ENCODE assay signal across 27 cellular contexts in the genomic region with DNA sequence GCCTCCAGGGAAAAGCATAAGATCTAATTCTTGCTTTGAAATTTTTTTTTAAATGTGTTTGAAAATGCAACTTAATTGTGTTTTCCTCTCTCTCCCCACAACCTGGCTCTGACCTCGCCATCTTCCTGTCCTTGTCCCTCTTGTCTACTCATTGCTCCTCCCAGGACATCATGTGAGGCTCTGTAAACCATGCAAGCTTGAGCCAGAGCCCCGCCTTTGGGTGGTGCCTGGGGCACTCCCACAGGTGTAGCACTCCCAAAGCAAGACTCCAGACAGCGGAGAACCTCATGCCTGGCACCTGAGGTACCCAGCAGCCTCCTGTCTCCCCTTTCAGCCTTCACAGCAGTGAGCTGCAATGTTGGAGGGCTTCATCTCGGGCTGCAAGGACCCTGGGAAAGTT. TPM values are rescaled to one million over a fixed set of nuclear protein-coding genes. Genes with fewer than 3 reads are reported as not detected.
DNase-seq lines count a peak whose midpoint lies in the region; ATAC-seq and TF ChIP-seq lines count a peak whose summit lies in the region.
"Had no signal": no experiment of that assay in that cellular context is flagged by ENCODE, and none has a peak within 500 bp of the region (broad histone marks: within the 10 kb centered on the region; RNA-seq: fewer than 3 reads in every experiment).

No MANE protein-coding gene starts in this region.

- peaks cover 7% of the 10 kb centered on the region for H3K4me1 Mint-ChIP-seq in activated CD4-positive, alpha-beta T cell treated with anti-CD3 and anti-CD28 coated beads, Interleukin-2, amount 10 ng/mL, durations not matched to agents 7 days and 5 days
- H3K4me1 Mint-ChIP-seq in activated T-helper 17 cell treated with anti-CD3 and anti-CD28 coated beads, Interleukin-2, amount 50 U/mL, for 72 hours, result no peaks in the 10 kb centered on the region
- H3K4me1 Mint-ChIP-seq in stimulated activated effector memory CD8-positive, alpha-beta T cell treated with anti-CD3 and anti-CD28 coated beads, Interleukin-12 subunit alpha, Interleukin-12 subunit beta, amount 100 ng/mL, for 72 hours, result peaks cover 9% of the 10 kb centered on the region
- H3K4me1 Mint-ChIP-seq in chondrocyte (ENCODE audit: low read depth), result no peaks in the 10 kb centered on the region
- H3K4me1 Mint-ChIP-seq: GM23338 had no signal

- no peaks in the 10 kb centered on the region for H3K9me3 ChIP-seq in HEK293 (ENCODE audit: control insufficient read depth, insufficient read depth, low read depth, low read length)
- H3K9me3 ChIP-seq: lower lobe of right lung, MG63, right atrium auricular region, vagina had no signal

- no peak for DNase-seq in activated CD4-positive, alpha-beta T cell treated with anti-CD3 and anti-CD28 coated beads, Interleukin-2, amount 10 ng/mL, durations not matched to agents 7 days and 5 days
- DNase-seq in activated CD4-positive, alpha-beta T cell treated with anti-CD3 and anti-CD28 coated beads, Interleukin-2, amount 50 U/mL, for 1 hour, result no peak
- no peak for DNase-seq in stimulated activated effector memory CD8-positive, alpha-beta T cell treated with anti-CD3 and anti-CD28 coated beads, Interleukin-12 subunit alpha, Interleukin-12 subunit beta, amount 100 ng/mL, for 72 hours (ENCODE audit: low spot score in 2 of 2)
- DNase-seq in chondrocyte (ENCODE audit: low spot score), result no peak
- DNase-seq in glomerular visceral epithelial cell (ENCODE audit: extremely low spot score), result no peak
- DNase-seq: activated CD4-positive, alpha-beta T cell treated with anti-CD3 and anti-CD28 coated beads for 4 hours; activated CD8-positive, alpha-beta memory T cell treated with anti-CD3 and anti-CD28 coated beads, Interleukin-2, amount 50 U/mL, for 4 hours; activated naive CD4-positive, alpha-beta T cell; DMS79 treated with DMSO at 0.1 percent for 48 hours; lower lobe of right lung; MG63; NCI-H1694 treated with DMSO at 0.1 percent for 48 hours; NCI-H510A; stimulated activated CD4-positive, alpha-beta T cell treated with anti-CD3 and anti-CD28 coated beads, Interleukin-12 subunit alpha, Interleukin-12 subunit beta, amount 100 ng/mL, for 4 hours; stimulated activated CD8-positive, alpha-beta memory T cell treated with anti-CD3 and anti-CD28 coated beads, Interleukin-4, amount 100 ng/mL, for 48 hours; SW 1271 had no signal

- TF ChIP-seq CTCF in HEK293 (tag by site-specific recombination; IDR thresholded peaks at IDR 0.05) (no peak), chondrocyte (IDR thresholded peaks at IDR 0.05) (no peak)

- H3K9me3 Mint-ChIP-seq in activated CD4-positive, alpha-beta T cell treated with anti-CD3 and anti-CD28 coated beads, Interleukin-2, amount 10 ng/mL, durations not matched to agents 7 days and 5 days, result no peaks in the 10 kb centered on the region
- H3K9me3 Mint-ChIP-seq in activated T-helper 17 cell treated with anti-CD3 and anti-CD28 coated beads, Interleukin-2, amount 50 U/mL, for 72 hours, result no peaks in the 10 kb centered on the region
- H3K9me3 Mint-ChIP-seq in stimulated activated effector memory CD8-positive, alpha-beta T cell treated with anti-CD3 and anti-CD28 coated beads, Interleukin-12 subunit alpha, Interleukin-12 subunit beta, amount 100 ng/mL, for 72 hours, result no peaks in the 10 kb centered on the region
- no peaks in the 10 kb centered on the region for H3K9me3 Mint-ChIP-seq in chondrocyte (ENCODE audit: low read depth)

- CTCF ChIA-PET in activated CD4-positive, alpha-beta T cell treated with anti-CD3 and anti-CD28 coated beads, Interleukin-2, amount 10 ng/mL, durations not matched to agents 7 days and 5 days (lab: Charles Lee), result no interaction called here
- CTCF ChIA-PET in HEK293 (lab: Yijun Ruan, JAX), result no interaction called here

- ATAC-seq in activated T-helper 17 cell treated with anti-CD3 and anti-CD28 coated beads, Interleukin-2, amount 50 U/mL, for 72 hours (replicated peaks), result no peak
- ATAC-seq in stimulated activated effector memory CD8-positive, alpha-beta T cell treated with anti-CD3 and anti-CD28 coated beads, Interleukin-12 subunit alpha, Interleukin-12 subunit beta, amount 100 ng/mL, for 72 hours, result no peak
- ATAC-seq in GM18909 (IDR thresholded peaks at IDR 0.05; ENCODE audit: poor library complexity, unreplicated experiment), result no peak
- ATAC-seq: GM23338, lower lobe of right lung had no signal

- no peak overlapping the region for H3K4me3 ChIP-seq in HEK293 (ENCODE audit: low read depth, low read length)
- H3K4me3 ChIP-seq: coronary artery, GM23338, hepatocyte, lower lobe of right lung, MG63, right atrium auricular region, vagina had no signal

- no peaks in the 10 kb centered on the region for H3K27me3 Mint-ChIP-seq in activated CD4-positive, alpha-beta T cell treated with anti-CD3 and anti-CD28 coated beads, Interleukin-2, amount 10 ng/mL, durations not matched to agents 7 days and 5 days
- no peaks in the 10 kb centered on the region for H3K27me3 Mint-ChIP-seq in activated T-helper 17 cell treated with anti-CD3 and anti-CD28 coated beads, Interleukin-2, amount 50 U/mL, for 72 hours
- peaks cover 11% of the 10 kb centered on the region for H3K27me3 Mint-ChIP-seq in chondrocyte (ENCODE audit: low read depth)

- peak overlapping the region; percentile 43 for H3K27ac Mint-ChIP-seq in activated CD4-positive, alpha-beta T cell treated with anti-CD3 and anti-CD28 coated beads, Interleukin-2, amount 10 ng/mL, durations not matched to agents 7 days and 5 days
- H3K27ac Mint-ChIP-seq in activated T-helper 17 cell treated with anti-CD3 and anti-CD28 coated beads, Interleukin-2, amount 50 U/mL, for 72 hours, result peak overlapping the region; percentile 19
- H3K27ac Mint-ChIP-seq in stimulated activated effector memory CD8-positive, alpha-beta T cell treated with anti-CD3 and anti-CD28 coated beads, Interleukin-12 subunit alpha, Interleukin-12 subunit beta, amount 100 ng/mL, for 72 hours, result peak overlapping the region; percentile 27
- no peak overlapping the region for H3K27ac Mint-ChIP-seq in chondrocyte (ENCODE audit: unreplicated experiment)
- H3K27ac Mint-ChIP-seq: GM23338 had no signal

- no peaks in the 10 kb centered on the region for H3K36me3 ChIP-seq in HEK293 (ENCODE audit: control insufficient read depth in 2 of 2, insufficient read depth in 1 of 2, low read length in 2 of 2)
- H3K36me3 ChIP-seq: lower lobe of right lung, MG63, right atrium auricular region, vagina had no signal

- no peaks in the 10 kb centered on the region for H3K4me1 ChIP-seq in HEK293 (ENCODE audit: control insufficient read depth, insufficient read depth, low read length)
- H3K4me1 ChIP-seq: lower lobe of right lung, right atrium auricular region, vagina had no signal

- H3K27ac ChIP-seq in HEK293 (ENCODE audit: extremely low read depth, low read depth, low read length), result no peak overlapping the region
- H3K27ac ChIP-seq: coronary artery, hepatocyte, lower lobe of right lung, right atrium auricular region, vagina had no signal

- no peaks in the 10 kb centered on the region for H3K36me3 Mint-ChIP-seq in activated CD4-positive, alpha-beta T cell treated with anti-CD3 and anti-CD28 coated beads, Interleukin-2, amount 10 ng/mL, durations not matched to agents 7 days and 5 days (ENCODE audit: low read depth)
- no peaks in the 10 kb centered on the region for H3K36me3 Mint-ChIP-seq in activated T-helper 17 cell treated with anti-CD3 and anti-CD28 coated beads, Interleukin-2, amount 50 U/mL, for 72 hours (ENCODE audit: low read depth)
- no peaks in the 10 kb centered on the region for H3K36me3 Mint-ChIP-seq in stimulated activated effector memory CD8-positive, alpha-beta T cell treated with anti-CD3 and anti-CD28 coated beads, Interleukin-12 subunit alpha, Interleukin-12 subunit beta, amount 100 ng/mL, for 72 hours
- H3K36me3 Mint-ChIP-seq in chondrocyte (ENCODE audit: low read depth), result no peaks in the 10 kb centered on the region

- POLR2A ChIA-PET in activated CD4-positive, alpha-beta T cell treated with anti-CD3 and anti-CD28 coated beads, Interleukin-2, amount 10 ng/mL, durations not matched to agents 7 days and 5 days (lab: Charles Lee), result no interaction called here
- POLR2A ChIA-PET in HEK293 (lab: Yijun Ruan, JAX), result no interaction called here

- H3K4me3 Mint-ChIP-seq in activated CD4-positive, alpha-beta T cell treated with anti-CD3 and anti-CD28 coated beads, Interleukin-2, amount 10 ng/mL, durations not matched to agents 7 days and 5 days, result no peak overlapping the region
- no peak overlapping the region for H3K4me3 Mint-ChIP-seq in activated T-helper 17 cell treated with anti-CD3 and anti-CD28 coated beads, Interleukin-2, amount 50 U/mL, for 72 hours
- H3K4me3 Mint-ChIP-seq in stimulated activated effector memory CD8-positive, alpha-beta T cell treated with anti-CD3 and anti-CD28 coated beads, Interleukin-12 subunit alpha, Interleukin-12 subunit beta, amount 100 ng/mL, for 72 hours, result no peak overlapping the region
- no peak overlapping the region for H3K4me3 Mint-ChIP-seq in chondrocyte (ENCODE audit: unreplicated experiment)
- H3K4me3 Mint-ChIP-seq: GM23338 had no signal

TF ChIP-seq in HEK293, 187 proteins besides CTCF, POLR2A, EP300 and RAD21 (continues in another document):
- TF ChIP-seq ZNF510 (tag by site-specific recombination; IDR thresholded peaks at IDR 0.05; ENCODE audit: insufficient replicate concordance), result no peak
- TF ChIP-seq KLF1 (tag by site-specific recombination; IDR thresholded peaks at IDR 0.05), result peak; percentile 64

RNA-seq across cellular contexts. Expression of gene CDHR1, which starts 9.8 kb away (rescaled TPM):
- total RNA-seq in activated CD4-positive, alpha-beta T cell treated with anti-CD3 and anti-CD28 coated beads, Interleukin-2, amount 10 ng/mL, durations not matched to agents 7 days and 5 days, result under 1 TPM in 1 of 2 experiments, not detected in 1; 0.07 TPM
- under 1 TPM; 0.11 TPM for total RNA-seq in activated T-helper 17 cell treated with anti-CD3 and anti-CD28 coated beads, Interleukin-2, amount 50 U/mL, for 72 hours
- total RNA-seq in chondrocyte, result 0.24 to 5.1 TPM (median 3.5 TPM) in 3 replicates

RNA-seq across cellular contexts. Expression of gene GPR15LG, which starts 10.9 kb away (rescaled TPM):
- total RNA-seq in activated CD4-positive, alpha-beta T cell treated with anti-CD3 and anti-CD28 coated beads, Interleukin-2, amount 10 ng/mL, durations not matched to agents 7 days and 5 days, result not detected
- total RNA-seq in activated T-helper 17 cell treated with anti-CD3 and anti-CD28 coated beads, Interleukin-2, amount 50 U/mL, for 72 hours, result not detected
- total RNA-seq in chondrocyte, result not detected in 3 replicates
- total RNA-seq: astrocyte, GM23338, lower lobe of right lung, myocyte, osteoblast, right atrium auricular region had no signal

RNA-seq across cellular contexts. Expression of gene LRIT2, which starts 40.8 kb away (rescaled TPM):
- total RNA-seq in activated CD4-positive, alpha-beta T cell treated with anti-CD3 and anti-CD28 coated beads, Interleukin-2, amount 10 ng/mL, durations not matched to agents 7 days and 5 days, result not detected
- total RNA-seq in activated T-helper 17 cell treated with anti-CD3 and anti-CD28 coated beads, Interleukin-2, amount 50 U/mL, for 72 hours, result not detected
- not detected in 3 replicates for total RNA-seq in chondrocyte
- total RNA-seq: astrocyte, GM23338, hepatocyte, lower lobe of right lung, myocyte, osteoblast, right atrium auricular region, vagina had no signal

RNA-seq across cellular contexts. Expression of gene GHITM, which starts 45.2 kb away (rescaled TPM):
- 100 to 1,000 TPM; 101 to 112 TPM for total RNA-seq in activated CD4-positive, alpha-beta T cell treated with anti-CD3 and anti-CD28 coated beads, Interleukin-2, amount 10 ng/mL, durations not matched to agents 7 days and 5 days
- 100 to 1,000 TPM; 117 to 179 TPM for total RNA-seq in activated T-helper 17 cell treated with anti-CD3 and anti-CD28 coated beads, Interleukin-2, amount 50 U/mL, for 72 hours
- 106 to 114 TPM (median 109 TPM) in 3 replicates for total RNA-seq in chondrocyte

RNA-seq across cellular contexts. Expression of gene LRIT1, which starts 56.8 kb away (rescaled TPM):
- not detected for total RNA-seq in activated CD4-positive, alpha-beta T cell treated with anti-CD3 and anti-CD28 coated beads, Interleukin-2, amount 10 ng/mL, durations not matched to agents 7 days and 5 days
- not detected for total RNA-seq in activated T-helper 17 cell treated with anti-CD3 and anti-CD28 coated beads, Interleukin-2, amount 50 U/mL, for 72 hours
- not detected in 3 replicates for total RNA-seq in chondrocyte
- total RNA-seq: astrocyte, hepatocyte, lower lobe of right lung, osteoblast, right atrium auricular region, vagina had no signal
